9 cellular contexts compared by ENCODE assay signal in genomic region chr12:124684496-124684895, GRCh38.
DNase-seq lines count a peak whose midpoint lies in the region; ATAC-seq and TF ChIP-seq lines count a peak whose summit lies in the region.
"Had no signal": no experiment of that assay in that cellular context is flagged by ENCODE, and none has a peak within 500 bp of the region (broad histone marks: within the 10 kb centered on the region; RNA-seq: fewer than 3 reads in every experiment).

No MANE protein-coding gene starts in this region.

- CTCF ChIA-PET in SK-N-SH (lab: Yijun Ruan, JAX), result interaction anchor here (1.5 to 1.6 kb wide), 3 partner anchors 18 to 315 kb away, joined by 3 to 4 read pairs (median 3); no protein-coding TSS in a partner anchor

- H3K27ac ChIP-seq in C4-2B, result peak overlapping the region; percentile 6; the same call in 1 of the 2 replicates
- H3K27ac ChIP-seq in SK-N-SH (ENCODE audit: low read depth in 2 of 2, low read length in 1 of 2), result peak overlapping the region; percentile 85 to 90
- H3K27ac ChIP-seq in psoas muscle, result peak overlapping the region; percentile 64

- H3K36me3 ChIP-seq in SK-N-SH (replicated peaks in 1 of 2; ENCODE audit: control insufficient read depth in 1 of 2, insufficient read depth in 2 of 2, low read length in 1 of 2) (no peaks in the 10 kb centered on the region), psoas muscle (ENCODE audit: insufficient read depth in 1 of 2, low read depth in 1 of 2) (no peaks in the 10 kb centered on the region)

- no peak overlapping the region for H3K4me3 Mint-ChIP-seq in T-helper 2 cell treated with Interferon-gamma antibody and Interleukin-4, amounts not matched to agents 5 μg/mL and 100 μg/mL, for 36 hours

- peak overlapping the region; percentile 55 for H3K9ac ChIP-seq in SK-N-SH

- H3K4me1 Mint-ChIP-seq in T-helper 2 cell treated with Interferon-gamma antibody and Interleukin-4, amounts not matched to agents 5 μg/mL and 100 μg/mL, for 36 hours (ENCODE audit: low read depth), result peaks cover 39% of the 10 kb centered on the region

- H3K4me1 ChIP-seq in SK-N-SH (ENCODE audit: control insufficient read depth in 1 of 2, insufficient read depth in 2 of 2, low read depth in 1 of 2, low read length in 1 of 2), result peaks cover 29 to 44% of the 10 kb centered on the region in 2 experiments
- H3K4me1 ChIP-seq in psoas muscle, result peaks cover 50% of the 10 kb centered on the region

- H2AFZ ChIP-seq in SK-N-SH (ENCODE audit: low read depth), result peak overlapping the region; percentile 56

- H3K4me2 ChIP-seq in SK-N-SH, result peak overlapping the region; percentile 85

- no peak for TF ChIP-seq CTCF in C4-2B (conservative IDR thresholded peaks at IDR 0.05)
- TF ChIP-seq CTCF in SK-N-SH (IDR thresholded peaks at IDR 0.05), result no peak
- no peak for TF ChIP-seq CTCF in fibroblast of the aortic adventitia (IDR thresholded peaks at IDR 0.05; ENCODE audit: insufficient read depth, low read length)
- TF ChIP-seq CTCF in psoas muscle (IDR thresholded peaks at IDR 0.05), result no peak

- H3K36me3 Mint-ChIP-seq in T-helper 2 cell treated with Interferon-gamma antibody and Interleukin-4, amounts not matched to agents 5 μg/mL and 100 μg/mL, for 36 hours (ENCODE audit: low read depth), result peaks cover 1% of the 10 kb centered on the region

- DNase-seq in SK-N-SH, result peak; percentile 50
- DNase-seq in fibroblast of the aortic adventitia (ENCODE audit: low read depth), result no peak
- DNase-seq in psoas muscle, result no peak
- DNase-seq in T-helper 2 cell treated with Interferon-gamma antibody and Interleukin-4, amounts not matched to agents 5 μg/mL and 100 μg/mL, for 36 hours (ENCODE audit: low spot score), result no peak
- DNase-seq: DMS53 had no signal

- no peaks in the 10 kb centered on the region for H3K9me2 ChIP-seq in SK-N-SH

- no peaks in the 10 kb centered on the region for H3K9me3 ChIP-seq in SK-N-SH
- no peaks in the 10 kb centered on the region for H3K9me3 ChIP-seq in psoas muscle

- POLR2A ChIA-PET in SK-N-SH (lab: Yijun Ruan, JAX), result no interaction called here

- no peak overlapping the region for H3K27ac Mint-ChIP-seq in T-helper 2 cell treated with Interferon-gamma antibody and Interleukin-4, amounts not matched to agents 5 μg/mL and 100 μg/mL, for 36 hours

- H3K27me3 ChIP-seq in SK-N-SH (ENCODE audit: insufficient read depth) (no peaks in the 10 kb centered on the region), psoas muscle (ENCODE audit: insufficient read depth in 3 of 3, low read length in 2 of 3) (no peaks in the 10 kb centered on the region)

- intact Hi-C loops in psoas muscle (cut with DNase I), result loop anchor here in 1 of 2 donors (5.0 kb wide), 2 partner anchors 63 to 117 kb away; partner anchors contain the start of gene NCOR2

- H3K27me3 Mint-ChIP-seq in T-helper 2 cell treated with Interferon-gamma antibody and Interleukin-4, amounts not matched to agents 5 μg/mL and 100 μg/mL, for 36 hours (ENCODE audit: low read depth), result no peaks in the 10 kb centered on the region

- 28% methylated on average over 7 of the region's 7 CpGs for WGBS in SK-N-SH (ENCODE audit: low lambda C conversion rate)
- WGBS in psoas muscle, 3 donors, result 53 to 66% (median 56%) methylated on average over 7 of the region's 7 CpGs

- no peaks in the 10 kb centered on the region for H4K20me1 ChIP-seq in SK-N-SH (ENCODE audit: insufficient read depth)

- no peaks in the 10 kb centered on the region for H3K9me3 Mint-ChIP-seq in T-helper 2 cell treated with Interferon-gamma antibody and Interleukin-4, amounts not matched to agents 5 μg/mL and 100 μg/mL, for 36 hours

- no peaks in the 10 kb centered on the region for H3K79me2 ChIP-seq in SK-N-SH (ENCODE audit: insufficient read depth)

- TF ChIP-seq RAD21 in SK-N-SH (IDR thresholded peaks at IDR 0.05; ENCODE audit: low read length), result no peak; the same call in 1 of the 2 replicates

- ATAC-seq in psoas muscle (no peak), HG02588 (IDR thresholded peaks at IDR 0.05; ENCODE audit: unreplicated experiment) (no peak), HG03442 (IDR thresholded peaks at IDR 0.05; ENCODE audit: unreplicated experiment) (no peak), HG03439 (IDR thresholded peaks at IDR 0.05; ENCODE audit: unreplicated experiment) (no peak)

- peaks cover 41% of the 10 kb centered on the region for H3F3A ChIP-seq in SK-N-SH (replicated peaks; ENCODE audit: insufficient read depth)

- H3K4me3 ChIP-seq in SK-N-SH (ENCODE audit: low read depth in 2 of 2, low read length in 1 of 2) (peak overlapping the region; percentile 37 to 60; a peak in 3 of 4 replicates), fibroblast of the aortic adventitia (ENCODE audit: low read depth, low read length) (peak overlapping the region; percentile 57), psoas muscle (no peak overlapping the region)

- TF ChIP-seq EP300 in SK-N-SH (IDR thresholded peaks at IDR 0.05; ENCODE audit: borderline replicate concordance in 1 of 2, low read depth in 1 of 2, low read length in 1 of 2), result peak in 1 of 2 experiments; percentile 52; a peak in 1 of 4 replicates

TF ChIP-seq in SK-N-SH, 30 proteins besides CTCF, POLR2A, EP300 and RAD21:
- no peak for TF ChIP-seq YY1 (IDR thresholded peaks at IDR 0.05; ENCODE audit: low read depth)
- peak; percentile 85 for TF ChIP-seq GATA2 (CRISPR knock-in tag; IDR thresholded peaks at IDR 0.05)
- no peak; the same call in 1 of the 2 replicates for TF ChIP-seq RFX5 (IDR thresholded peaks at IDR 0.05; ENCODE audit: low read length)

Comparison
In these comparisons a context has a peak if more than half of its experiments do, and no peak if none do; other contexts are left out.
1. H3K27ac ChIP-seq: peak in every context shown above with its lines; median percentile 88 in SK-N-SH; 64 in psoas muscle; 6 in C4-2B.